Comparison of ENCODE assay signal across 10 cellular contexts in genomic region chr10:93680414-93681047, GRCh38. TPM values are rescaled to one million over a fixed set of nuclear protein-coding genes. Genes with fewer than 3 reads are reported as not detected.
DNase-seq lines count a peak whose midpoint lies in the region; ATAC-seq, FAIRE-seq and TF ChIP-seq lines count a peak whose summit lies in the region.
"Had no signal": no experiment of that assay in that cellular context is flagged by ENCODE, and none has a peak within 500 bp of the region (broad histone marks: within the 10 kb centered on the region; RNA-seq: fewer than 3 reads in every experiment).

No MANE protein-coding gene starts in this region.

- H3K36me3 ChIP-seq in adrenal gland (replicated peaks in 1 of 2) (peaks cover 0 to 17% of the 10 kb centered on the region in 2 donors), kidney (ENCODE audit: control insufficient read depth in 1 of 2, insufficient read depth in 2 of 2, low read length in 2 of 2) (peaks cover 6 to 39% of the 10 kb centered on the region in 2 donors), suprapubic skin (peaks cover 48% of the 10 kb centered on the region)

- H3K4me3 ChIP-seq in adrenal gland (no peak overlapping the region), kidney (ENCODE audit: low read length in 2 of 2) (no peak overlapping the region), suprapubic skin (no peak overlapping the region)
- H3K4me3 ChIP-seq: lung, SJCRH30 had no signal

- TF ChIP-seq CTCF in adrenal gland (IDR thresholded peaks at IDR 0.05) (peak; percentile 35 to 71 (median 56)), kidney (IDR thresholded peaks at IDR 0.05; ENCODE audit: borderline replicate concordance, extremely low read depth, insufficient read depth) (peak; percentile 26), suprapubic skin (IDR thresholded peaks at IDR 0.05) (no peak)

- H3K9me3 ChIP-seq in adrenal gland (replicated peaks in 1 of 3) (no peaks in the 10 kb centered on the region), kidney (ENCODE audit: control insufficient read depth in 1 of 2, low read length in 2 of 2) (no peaks in the 10 kb centered on the region), suprapubic skin (no peaks in the 10 kb centered on the region)
- H3K9me3 ChIP-seq: SJCRH30 had no signal

- H3K4me1 ChIP-seq in adrenal gland (replicated peaks in 1 of 2): no peaks in the 10 kb centered on the region
- H3K4me1 ChIP-seq in kidney (ENCODE audit: control insufficient read depth in 1 of 2, insufficient read depth in 1 of 2, low read depth in 1 of 2, low read length in 2 of 2): no peaks in the 10 kb centered on the region
- H3K4me1 ChIP-seq in suprapubic skin: no peaks in the 10 kb centered on the region
- H3K4me1 ChIP-seq: SJCRH30 had no signal

- TF ChIP-seq EP300 in suprapubic skin (IDR thresholded peaks at IDR 0.05): no peak

- H3K27ac ChIP-seq in adrenal gland (no peak overlapping the region), kidney (ENCODE audit: low read depth in 2 of 2, low read length in 2 of 2) (no peak overlapping the region), suprapubic skin (no peak overlapping the region)
- H3K27ac ChIP-seq: SJCRH30 had no signal

- ATAC-seq in HG03196 (IDR thresholded peaks at IDR 0.05; ENCODE audit: unreplicated experiment) (no peak), GM18909 (IDR thresholded peaks at IDR 0.05; ENCODE audit: poor library complexity, unreplicated experiment) (no peak)

- WGBS in adrenal gland, 4 donors: 46 to 52% (median 51%) methylated on average over 4 of the region's 4 CpGs
- WGBS in suprapubic skin: 61% methylated on average over 4 of the region's 4 CpGs

- H3K27me3 ChIP-seq in adrenal gland (no peaks in the 10 kb centered on the region), suprapubic skin (no peaks in the 10 kb centered on the region)
- H3K27me3 ChIP-seq: SJCRH30 had no signal

- intact Hi-C loops in adrenal gland (cut with DNase I): no loop called here
- intact Hi-C loops in kidney (cut with DNase I): no loop called here

- no peak overlapping the region for H3K9ac ChIP-seq in kidney (ENCODE audit: low read length in 2 of 2)

- FAIRE-seq in kidney (lab: Jason Lieb, UNC): peak; percentile 30

- TF ChIP-seq POLR2A in adrenal gland (IDR thresholded peaks at IDR 0.05): no peak
- no peak for TF ChIP-seq POLR2A in suprapubic skin (IDR thresholded peaks at IDR 0.05)

- DNase-seq in GM03348 (ENCODE audit: low spot score) (peak; percentile 35), NCI-H1417 (lab: John Stamatoyannopoulos, UW) (peak; percentile 0 to 74 (median 37)), adrenal gland (peak in 1 of 7 donors; percentile 7), kidney (no peak), ecto neural progenitor cell (ENCODE audit: low spot score) (no peak), suprapubic skin (ENCODE audit: low spot score in 2 of 2) (no peak)

RNA-seq across cellular contexts. Expression of gene FRA10AC1, which starts 21.9 kb away (rescaled TPM):
- total RNA-seq in adrenal gland (10 to 100 TPM in 6 of 8 donors, 1 to 10 TPM in 2; 3.3 to 73.4 (median 12.2) TPM), kidney (15.6 TPM), suprapubic skin (10 to 100 TPM in 2 of 4 donors, 1 to 10 TPM in 2; 4.7 to 78.0 (median 13.8) TPM)
- polyA plus RNA-seq in adrenal gland (10 to 100 TPM; 13.6 to 27.0 (median 13.6) TPM), kidney (ENCODE audit: insufficient read depth, low read depth, low replicate concordance) (18.9 TPM)

Comparison
In these comparisons a context has a peak if more than half of its experiments do, and no peak if none do; other contexts are left out.
1. DNase-seq: peak in GM03348 (single experiment) and NCI-H1417 (3 of 3); none in kidney (single experiment), ecto neural progenitor cell (single experiment) and suprapubic skin (0 of 2).
2. CTCF ChIP-seq: peak in adrenal gland (6 of 6) and kidney (single experiment); none in suprapubic skin (0 of 2).